In genomic region chr4:138487217-138487616, GRCh38 we compare ENCODE assay signal across 19 cellular contexts.
DNase-seq lines count a peak whose midpoint lies in the region; ATAC-seq, FAIRE-seq and TF ChIP-seq lines count a peak whose summit lies in the region.
"Had no signal": no experiment of that assay in that cellular context is flagged by ENCODE, and none has a peak within 500 bp of the region (broad histone marks: within the 10 kb centered on the region; RNA-seq: fewer than 3 reads in every experiment).

No MANE protein-coding gene starts in this region.

- H3K36me3 ChIP-seq in HepG2 (replicated peaks in 1 of 2; ENCODE audit: control insufficient read depth in 1 of 2, insufficient read depth in 2 of 2, low read length in 2 of 2) (no peaks in the 10 kb centered on the region), right lobe of liver (no peaks in the 10 kb centered on the region), K562 (ENCODE audit: control insufficient read depth, insufficient read depth, low read length) (no peaks in the 10 kb centered on the region), osteoblast (ENCODE audit: insufficient read depth, low read length) (no peaks in the 10 kb centered on the region)
- H3K36me3 ChIP-seq: BLaER1 had no signal

- FAIRE-seq in HepG2 (lab: Jason Lieb, UNC) (no peak), K562 (lab: Jason Lieb, UNC) (no peak)
- FAIRE-seq: A204.1, GM12878 had no signal

- H3K27ac ChIP-seq in HepG2 (ENCODE audit: extremely low read length, insufficient read depth, low read length) (no peak overlapping the region), right lobe of liver (no peak overlapping the region), K562 (ENCODE audit: extremely low read depth, low read depth, low read length) (no peak overlapping the region), osteoblast (ENCODE audit: low read depth, low read length) (no peak overlapping the region)
- H3K27ac ChIP-seq: 22Rv1, BLaER1, C4-2B had no signal

- H3K79me2 ChIP-seq in HepG2 (ENCODE audit: insufficient read depth, low read length) = no peaks in the 10 kb centered on the region
- no peaks in the 10 kb centered on the region for H3K79me2 ChIP-seq in K562 (ENCODE audit: control insufficient read depth, insufficient read depth, low read length)
- H3K79me2 ChIP-seq in osteoblast (ENCODE audit: insufficient read depth, low read length) = no peaks in the 10 kb centered on the region

- TF ChIP-seq RAD21 in HepG2 (CRISPR knock-in tag; IDR thresholded peaks at IDR 0.05) (no peak), K562 (CRISPR knock-in tag; conservative IDR thresholded peaks at IDR 0.05 in 1 of 2, IDR thresholded peaks at IDR 0.05 in 1 of 2) (no peak)

- H3K9ac ChIP-seq in HepG2 (ENCODE audit: insufficient read depth, low read depth, low read length) (no peak overlapping the region), K562 (ENCODE audit: insufficient read depth in 1 of 2, low read depth in 2 of 2, low read length in 2 of 2) (no peak overlapping the region)
- H3K9ac ChIP-seq: BLaER1 had no signal

- no peak for ATAC-seq in HepG2
- ATAC-seq in right lobe of liver = no peak
- no peak for ATAC-seq in K562
- no peak for ATAC-seq in GM18861 (IDR thresholded peaks at IDR 0.05; ENCODE audit: unreplicated experiment)
- ATAC-seq: CD8-positive, alpha-beta T cell; GM12878; HCT116 had no signal

- no peak overlapping the region for H3K4me2 ChIP-seq in HepG2 (ENCODE audit: low read depth, low read length)
- no peak overlapping the region for H3K4me2 ChIP-seq in K562 (ENCODE audit: insufficient read depth, low read length)
- no peak overlapping the region for H3K4me2 ChIP-seq in osteoblast (ENCODE audit: insufficient read depth, low read length)
- H3K4me2 ChIP-seq: BLaER1 had no signal

- BruUV-seq in HepG2 (replicated peaks; lab: Mats Ljungman, UMichigan) (no TSS peak), K562 (replicated peaks; lab: Mats Ljungman, UMichigan) (no TSS peak)

- H3K9me1 ChIP-seq in K562 (ENCODE audit: control insufficient read depth, insufficient read depth, low read length) = no peaks in the 10 kb centered on the region

- H2AFZ ChIP-seq in HepG2 (ENCODE audit: low read length) (no peak overlapping the region), K562 (ENCODE audit: low read depth, low read length) (peak overlapping the region; percentile 82), osteoblast (ENCODE audit: low read length) (no peak overlapping the region)

- TF ChIP-seq POLR2A in HepG2 (IDR thresholded peaks at IDR 0.05; ENCODE audit: insufficient read depth in 1 of 2, low read depth in 2 of 2, low read length in 2 of 2) (no peak), right lobe of liver (IDR thresholded peaks at IDR 0.05) (no peak), K562 (conservative IDR thresholded peaks at IDR 0.05) (no peak)

- intact Hi-C loops in HepG2 (cut with micrococcal nuclease; ENCODE audit: unreplicated experiment) (no loop called here), right lobe of liver (cut with DNase I) (no loop called here), K562 (cut with micrococcal nuclease) (loop anchor here (5.0 kb wide), 1 partner anchor 245 kb away; the partner anchor contains the start of gene SLC7A11)

- 17% methylated on average over 2 of the region's 2 CpGs for WGBS in HepG2 (ENCODE audit: low lambda C conversion rate)
- 47% methylated on average over 2 of the region's 2 CpGs for WGBS in right lobe of liver (ENCODE audit: insufficient coverage, low coverage, low lambda C conversion rate, missing lambda C conversion rate)
- WGBS in K562 (ENCODE audit: insufficient coverage, low coverage, missing lambda C conversion rate) = 45% methylated on average over 2 of the region's 2 CpGs

- H3K27me3 ChIP-seq in HepG2 (ENCODE audit: control insufficient read depth in 1 of 2, insufficient read depth in 2 of 2, low read length in 2 of 2) (no peaks in the 10 kb centered on the region), right lobe of liver (no peaks in the 10 kb centered on the region), K562 (ENCODE audit: control insufficient read depth in 2 of 2, insufficient read depth in 2 of 2, low read length in 2 of 2) (no peaks in the 10 kb centered on the region), osteoblast (ENCODE audit: insufficient read depth, low read length) (no peaks in the 10 kb centered on the region)
- H3K27me3 ChIP-seq: BLaER1 had no signal

- TF ChIP-seq CTCF in HepG2 (CRISPR knock-in tag; IDR thresholded peaks at IDR 0.05) (no peak), right lobe of liver (IDR thresholded peaks at IDR 0.05) (no peak), K562 (IDR thresholded peaks at IDR 0.05 in 2 of 3, conservative IDR thresholded peaks at IDR 0.05 in 1 of 3; ENCODE audit: insufficient read depth in 2 of 3, low read depth in 1 of 3, low read length in 3 of 3) (no peak), osteoblast (IDR thresholded peaks at IDR 0.05; ENCODE audit: extremely low read depth, low read depth, low read length) (no peak)

- POLR2A ChIA-PET in HepG2 (lab: Yijun Ruan, JAX) (no interaction called here), K562 (lab: Yijun Ruan, JAX) (no interaction called here)

- no peak for TF ChIP-seq EP300 in HepG2 (IDR thresholded peaks at IDR 0.05; ENCODE audit: low read depth in 2 of 2, low read length in 2 of 2)
- TF ChIP-seq EP300 in HepG2 (CRISPR knock-in tag; IDR thresholded peaks at IDR 0.05; ENCODE audit: borderline replicate concordance) = no peak
- TF ChIP-seq EP300 in K562 (IDR thresholded peaks at IDR 0.05; ENCODE audit: low read length) = no peak

- H3K4me1 ChIP-seq in HepG2 (ENCODE audit: insufficient read depth, low read length) = no peaks in the 10 kb centered on the region
- H3K4me1 ChIP-seq in right lobe of liver = no peaks in the 10 kb centered on the region
- H3K4me1 ChIP-seq in K562 (replicated peaks in 1 of 2; ENCODE audit: control insufficient read depth in 2 of 2, insufficient read depth in 2 of 2, low read length in 2 of 2) = peaks cover 0 to 11% of the 10 kb centered on the region in 2 experiments; a peak in 2 of 5 replicates
- no peaks in the 10 kb centered on the region for H3K4me1 ChIP-seq in osteoblast (ENCODE audit: insufficient read depth, low read length)
- H3K4me1 ChIP-seq: BLaER1, Caco-2 had no signal

- in situ Hi-C loops in HepG2 (cut with HindIII; ENCODE audit: extremely low pct_ligation_motif_present, low pct_unique_long_range_greater_than_20kb) = no loop called here
- in situ Hi-C loops in K562 (cut with MboI) = no loop called here

- DNase-seq in HepG2 (ENCODE audit: low spot score) (no peak), right lobe of liver (no peak), K562 (ENCODE audit: extremely low read depth in 1 of 4, low spot score in 3 of 4) (no peak), osteoblast (ENCODE audit: insufficient read length, low spot score, missing footprints) (peak; percentile 10), DMS53 treated with DMSO at 0.1 percent for 48 hours (lab: John Stamatoyannopoulos, UW; ENCODE audit: unreplicated experiment) (no peak)
- DNase-seq: Caco-2; CD4-positive, CD25-positive, alpha-beta regulatory T cell; CD8-positive, alpha-beta T cell; DMS153; EL; GDM1; H9 had no signal

- H4K20me1 ChIP-seq in HepG2 (ENCODE audit: insufficient read depth, low read length) = no peaks in the 10 kb centered on the region
- H4K20me1 ChIP-seq in K562 (replicated peaks; ENCODE audit: control insufficient read depth, insufficient read depth, low read length) = no peaks in the 10 kb centered on the region
- no peaks in the 10 kb centered on the region for H4K20me1 ChIP-seq in osteoblast (ENCODE audit: insufficient read depth, low read length)
- H4K20me1 ChIP-seq: BLaER1 had no signal

- H3K9me3 ChIP-seq in HepG2 (ENCODE audit: low read length) (no peaks in the 10 kb centered on the region), right lobe of liver (no peaks in the 10 kb centered on the region), K562 (replicated peaks; ENCODE audit: control insufficient read depth, insufficient read depth, low read depth, low read length) (no peaks in the 10 kb centered on the region), osteoblast (ENCODE audit: low read depth, low read length) (no peaks in the 10 kb centered on the region)
- H3K9me3 ChIP-seq: BLaER1, Caco-2 had no signal

- no peak overlapping the region for H3K4me3 ChIP-seq in HepG2 (replicated peaks in 1 of 3; ENCODE audit: insufficient read depth in 1 of 3, low read depth in 2 of 3, low read length in 3 of 3)
- H3K4me3 ChIP-seq in right lobe of liver = no peak overlapping the region
- no peak overlapping the region for H3K4me3 ChIP-seq in K562
- no peak overlapping the region for H3K4me3 ChIP-seq in osteoblast (ENCODE audit: insufficient read depth, low read length)
- H3K4me3 ChIP-seq: BLaER1, GM12878 had no signal

- CTCF ChIA-PET in HepG2 (lab: Yijun Ruan, JAX; ENCODE audit: low intra/inter-chr PET ratio, low total read pairs) = no interaction called here
- CTCF ChIA-PET in K562 (lab: Yijun Ruan, JAX; ENCODE audit: low intra/inter-chr PET ratio) = no interaction called here

TF ChIP-seq in HepG2, 621 proteins besides CTCF, POLR2A, EP300 and RAD21:
- peak; percentile 69; the same call in 1 of the 2 replicates for TF ChIP-seq GZF1 (CRISPR knock-in tag; IDR thresholded peaks at IDR 0.05)
- no peak for TF ChIP-seq ZNF572 (CRISPR knock-in tag; IDR thresholded peaks at IDR 0.05)
TF ChIP-seq in HepG2: peak in this region for 1.

TF ChIP-seq in K562, 482 proteins besides CTCF, POLR2A, EP300 and RAD21:
- TF ChIP-seq KAT8 (IDR thresholded peaks at IDR 0.05; ENCODE audit: low read depth) (no peak), BCL6 (CRISPR knock-in tag; IDR thresholded peaks at IDR 0.05) (no peak), ZNF668 (CRISPR knock-in tag; IDR thresholded peaks at IDR 0.05) (no peak)
